ENCODE assay signal across 1 cellular context in genomic region chr16:70711211-70711978, GRCh38.
TF ChIP-seq lines count a peak whose summit lies in the region.

No MANE protein-coding gene starts in this region.

TF ChIP-seq in HepG2, 621 proteins besides CTCF, POLR2A, EP300 and RAD21 (continued from another document and continues in another):
- no peak for TF ChIP-seq ZNF75D (CRISPR knock-in tag; IDR thresholded peaks at IDR 0.05; ENCODE audit: borderline replicate concordance)
- peak; percentile 59; the same call in 1 of the 2 replicates for TF ChIP-seq LBX2 (CRISPR knock-in tag; IDR thresholded peaks at IDR 0.05; ENCODE audit: borderline replicate concordance)
- TF ChIP-seq ISL2 (CRISPR knock-in tag; IDR thresholded peaks at IDR 0.05) = peak; percentile 72; the same call in 1 of the 2 replicates
- TF ChIP-seq MED13 (CRISPR knock-in tag; IDR thresholded peaks at IDR 0.05) = peak; percentile 65; the same call in 1 of the 2 replicates
- peak; percentile 52; the same call in 1 of the 2 replicates for TF ChIP-seq ZNF629 (CRISPR knock-in tag; conservative IDR thresholded peaks at IDR 0.05)
- TF ChIP-seq CREM (IDR thresholded peaks at IDR 0.05) = peak; percentile 43; the same call in 1 of the 2 replicates
- no peak for TF ChIP-seq CREM (CRISPR knock-in tag; IDR thresholded peaks at IDR 0.05)
- no peak for TF ChIP-seq ZBTB40 (IDR thresholded peaks at IDR 0.05)
- TF ChIP-seq ZBTB40 (CRISPR knock-in tag; IDR thresholded peaks at IDR 0.05) = peak; percentile 80
- TF ChIP-seq ZNF142 (CRISPR knock-in tag; IDR thresholded peaks at IDR 0.05) = peak; percentile 91
- TF ChIP-seq ZNF749 (CRISPR knock-in tag; IDR thresholded peaks at IDR 0.05; ENCODE audit: borderline replicate concordance) = no peak
- TF ChIP-seq ZNF839 (CRISPR knock-in tag; IDR thresholded peaks at IDR 0.05; ENCODE audit: borderline replicate concordance) = peak; percentile 86; the same call in 1 of the 2 replicates
- peak; percentile 63; the same call in 1 of the 2 replicates for TF ChIP-seq ZBTB43 (CRISPR knock-in tag; conservative IDR thresholded peaks at IDR 0.05)
- no peak for TF ChIP-seq SNAPC2 (CRISPR knock-in tag; IDR thresholded peaks at IDR 0.05)
- no peak for TF ChIP-seq ZNF737 (CRISPR knock-in tag; IDR thresholded peaks at IDR 0.05; ENCODE audit: borderline replicate concordance)
- TF ChIP-seq ZNF777 (CRISPR knock-in tag; IDR thresholded peaks at IDR 0.05) = no peak
- 0 out of 2 replicates have a peak, but pooled peaks have one; percentile 19 for TF ChIP-seq NFAT5 (CRISPR knock-in tag; IDR thresholded peaks at IDR 0.05)
- TF ChIP-seq ZNF354B (CRISPR knock-in tag; IDR thresholded peaks at IDR 0.05) = no peak
- TF ChIP-seq RARA (CRISPR knock-in tag; IDR thresholded peaks at IDR 0.05) = peak; percentile 80
- TF ChIP-seq ZNF121 (CRISPR knock-in tag; IDR thresholded peaks at IDR 0.05) = peak; percentile 97
- TF ChIP-seq ZNF24 (IDR thresholded peaks at IDR 0.05) = no peak
- 0 out of 2 replicates have a peak, but pooled peaks have one; percentile 14 for TF ChIP-seq HOMEZ (CRISPR knock-in tag; IDR thresholded peaks at IDR 0.05; ENCODE audit: low read depth)
- 0 out of 2 replicates have a peak, but pooled peaks have one; percentile 55 for TF ChIP-seq MTF1 (CRISPR knock-in tag; IDR thresholded peaks at IDR 0.05)
- TF ChIP-seq SP2 (CRISPR knock-in tag; IDR thresholded peaks at IDR 0.05) = 0 out of 2 replicates have a peak, but pooled peaks have one; percentile 18
- no peak for TF ChIP-seq TRAFD1 (CRISPR knock-in tag; IDR thresholded peaks at IDR 0.05; ENCODE audit: borderline replicate concordance)
